ENCODE assay signal across 1 cellular context in the genomic region with DNA sequence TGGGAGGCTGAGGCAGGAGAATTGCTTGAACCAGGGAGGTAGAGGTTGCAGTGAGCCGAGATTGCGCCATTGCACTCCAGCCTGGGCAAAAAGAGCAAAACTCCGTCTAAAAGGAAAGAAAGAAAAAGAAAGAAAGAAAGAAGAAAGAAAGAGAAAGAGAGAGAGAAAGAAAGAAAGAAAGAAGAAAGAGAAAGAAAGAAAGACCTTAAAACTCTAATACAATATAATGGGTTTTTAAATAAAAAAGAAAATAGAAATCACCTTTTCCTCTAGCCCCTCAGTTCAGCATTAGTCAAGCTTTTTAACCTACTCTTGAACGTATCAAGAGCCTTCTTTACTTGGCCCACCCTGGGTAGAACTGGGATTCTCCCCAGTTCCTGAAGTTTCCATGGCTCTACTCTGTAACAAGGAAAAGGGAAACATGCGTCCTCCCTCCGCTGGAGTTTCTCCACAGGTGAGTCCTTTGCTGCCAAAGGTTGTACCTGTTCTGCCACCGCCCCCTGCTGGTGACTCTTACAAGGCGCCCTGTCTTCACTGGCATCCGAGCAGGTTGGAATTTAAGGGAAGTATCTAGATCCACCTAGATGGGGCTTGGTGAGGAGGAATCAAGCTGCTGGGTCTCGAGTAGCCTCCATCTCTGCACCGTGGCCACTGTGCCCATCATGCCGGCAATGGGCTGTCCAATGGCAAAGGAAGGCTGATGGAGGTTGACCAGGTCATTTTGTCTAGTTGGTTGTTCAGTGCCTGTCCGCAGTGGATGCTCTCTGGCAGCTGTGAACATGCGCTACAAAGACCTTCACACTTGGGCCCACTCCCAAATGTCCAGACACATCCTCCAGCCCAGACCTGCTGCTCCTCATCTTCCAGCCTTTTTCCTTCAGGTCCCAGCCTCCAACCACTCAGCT.
TF ChIP-seq lines count a peak whose summit lies in the region.

No MANE protein-coding gene starts in this region.

TF ChIP-seq in K562, 482 proteins besides CTCF, POLR2A, EP300 and RAD21 (continued from another document and continues in another):
- TF ChIP-seq POLR2AphosphoS2 (IDR thresholded peaks at IDR 0.05; ENCODE audit: low read length) (no peak), NRF1 (conservative IDR thresholded peaks at IDR 0.05 in 1 of 2, IDR thresholded peaks at IDR 0.05 in 1 of 2) (no peak), PHF8 (IDR thresholded peaks at IDR 0.05; ENCODE audit: borderline replicate concordance, low read length) (no peak), POLR3G (IDR thresholded peaks at IDR 0.05; ENCODE audit: extremely low read depth, insufficient read length, insufficient replicate concordance) (no peak), FOXJ3 (CRISPR knock-in tag; IDR thresholded peaks at IDR 0.05) (no peak), STAG1 (CRISPR knock-in tag; IDR thresholded peaks at IDR 0.05; ENCODE audit: borderline replicate concordance) (peak; percentile 32; the same call in 1 of the 2 replicates), KLF16 (IDR thresholded peaks at IDR 0.05) (0 out of 2 replicates have a peak, but pooled peaks have one; percentile 17), ZKSCAN3 (CRISPR knock-in tag; IDR thresholded peaks at IDR 0.05) (no peak), NFE2 (IDR thresholded peaks at IDR 0.05; ENCODE audit: low read depth) (no peak), KHSRP (IDR thresholded peaks at IDR 0.05) (no peak), SMAD3 (CRISPR knock-in tag; conservative IDR thresholded peaks at IDR 0.05) (no peak), TAF7 (tag; IDR thresholded peaks at IDR 0.05) (no peak), ZNF263 (CRISPR knock-in tag; IDR thresholded peaks at IDR 0.05; ENCODE audit: borderline replicate concordance) (peak; percentile 20; the same call in 1 of the 2 replicates), MTA1 (IDR thresholded peaks at IDR 0.05; ENCODE audit: borderline replicate concordance) (no peak), ZNF57 (CRISPR knock-in tag; IDR thresholded peaks at IDR 0.05) (no peak), FOSL1 (tag; conservative IDR thresholded peaks at IDR 0.05) (no peak), KAT2B (IDR thresholded peaks at IDR 0.05; ENCODE audit: low read depth, low read length) (no peak), ZBTB17 (CRISPR knock-in tag; IDR thresholded peaks at IDR 0.05) (no peak), BRD9 (IDR thresholded peaks at IDR 0.05; ENCODE audit: low read depth, partially characterized antibody) (no peak), SIN3B (IDR thresholded peaks at IDR 0.05; ENCODE audit: low read depth) (no peak), ZEB2 (IDR thresholded peaks at IDR 0.05) (peak; percentile 67; the same call in 1 of the 2 replicates), JUND (IDR thresholded peaks at IDR 0.05; ENCODE audit: borderline replicate concordance, low read depth, low read length) (0 out of 2 replicates have a peak, but pooled peaks have one; percentile 10), JUND (tag; IDR thresholded peaks at IDR 0.05; ENCODE audit: borderline replicate concordance, low read depth, low read length) (no peak), TAF9B (IDR thresholded peaks at IDR 0.05; ENCODE audit: partially characterized antibody) (no peak), ZKSCAN8 (CRISPR knock-in tag; IDR thresholded peaks at IDR 0.05) (no peak), CTBP1 (IDR thresholded peaks at IDR 0.05; ENCODE audit: borderline replicate concordance) (peak; percentile 53; the same call in 1 of the 2 replicates), EZH2 (IDR thresholded peaks at IDR 0.05; ENCODE audit: borderline replicate concordance, low read depth, low read length) (no peak), RB1 (IDR thresholded peaks at IDR 0.05; ENCODE audit: low read depth) (peak; percentile 50; the same call in 1 of the 2 replicates)
- TF ChIP-seq, protein P1, sequence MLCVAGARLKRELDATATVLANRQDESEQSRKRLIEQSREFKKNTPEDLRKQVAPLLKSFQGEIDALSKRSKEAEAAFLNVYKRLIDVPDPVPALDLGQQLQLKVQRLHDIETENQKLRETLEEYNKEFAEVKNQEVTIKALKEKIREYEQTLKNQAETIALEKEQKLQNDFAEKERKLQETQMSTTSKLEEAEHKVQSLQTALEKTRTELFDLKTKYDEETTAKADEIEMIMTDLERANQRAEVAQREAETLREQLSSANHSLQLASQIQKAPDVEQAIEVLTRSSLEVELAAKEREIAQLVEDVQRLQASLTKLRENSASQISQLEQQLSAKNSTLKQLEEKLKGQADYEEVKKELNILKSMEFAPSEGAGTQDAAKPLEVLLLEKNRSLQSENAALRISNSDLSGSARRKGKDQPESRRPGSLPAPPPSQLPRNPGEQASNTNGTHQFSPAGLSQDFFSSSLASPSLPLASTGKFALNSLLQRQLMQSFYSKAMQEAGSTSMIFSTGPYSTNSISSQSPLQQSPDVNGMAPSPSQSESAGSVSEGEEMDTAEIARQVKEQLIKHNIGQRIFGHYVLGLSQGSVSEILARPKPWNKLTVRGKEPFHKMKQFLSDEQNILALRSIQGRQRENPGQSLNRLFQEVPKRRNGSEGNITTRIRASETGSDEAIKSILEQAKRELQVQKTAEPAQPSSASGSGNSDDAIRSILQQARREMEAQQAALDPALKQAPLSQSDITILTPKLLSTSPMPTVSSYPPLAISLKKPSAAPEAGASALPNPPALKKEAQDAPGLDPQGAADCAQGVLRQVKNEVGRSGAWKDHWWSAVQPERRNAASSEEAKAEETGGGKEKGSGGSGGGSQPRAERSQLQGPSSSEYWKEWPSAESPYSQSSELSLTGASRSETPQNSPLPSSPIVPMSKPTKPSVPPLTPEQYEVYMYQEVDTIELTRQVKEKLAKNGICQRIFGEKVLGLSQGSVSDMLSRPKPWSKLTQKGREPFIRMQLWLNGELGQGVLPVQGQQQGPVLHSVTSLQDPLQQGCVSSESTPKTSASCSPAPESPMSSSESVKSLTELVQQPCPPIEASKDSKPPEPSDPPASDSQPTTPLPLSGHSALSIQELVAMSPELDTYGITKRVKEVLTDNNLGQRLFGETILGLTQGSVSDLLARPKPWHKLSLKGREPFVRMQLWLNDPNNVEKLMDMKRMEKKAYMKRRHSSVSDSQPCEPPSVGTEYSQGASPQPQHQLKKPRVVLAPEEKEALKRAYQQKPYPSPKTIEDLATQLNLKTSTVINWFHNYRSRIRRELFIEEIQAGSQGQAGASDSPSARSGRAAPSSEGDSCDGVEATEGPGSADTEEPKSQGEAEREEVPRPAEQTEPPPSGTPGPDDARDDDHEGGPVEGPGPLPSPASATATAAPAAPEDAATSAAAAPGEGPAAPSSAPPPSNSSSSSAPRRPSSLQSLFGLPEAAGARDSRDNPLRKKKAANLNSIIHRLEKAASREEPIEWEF (CRISPR knock-in tag; IDR thresholded peaks at IDR 0.05), result no peak
- TF ChIP-seq, protein P2, sequence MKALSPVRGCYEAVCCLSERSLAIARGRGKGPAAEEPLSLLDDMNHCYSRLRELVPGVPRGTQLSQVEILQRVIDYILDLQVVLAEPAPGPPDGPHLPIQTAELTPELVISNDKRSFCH (CRISPR knock-in tag; IDR thresholded peaks at IDR 0.05), result no peak
- TF ChIP-seq, protein P2 (tag; IDR thresholded peaks at IDR 0.05), result 0 out of 2 replicates have a peak, but pooled peaks have one; percentile 28
- TF ChIP-seq, protein P3, sequence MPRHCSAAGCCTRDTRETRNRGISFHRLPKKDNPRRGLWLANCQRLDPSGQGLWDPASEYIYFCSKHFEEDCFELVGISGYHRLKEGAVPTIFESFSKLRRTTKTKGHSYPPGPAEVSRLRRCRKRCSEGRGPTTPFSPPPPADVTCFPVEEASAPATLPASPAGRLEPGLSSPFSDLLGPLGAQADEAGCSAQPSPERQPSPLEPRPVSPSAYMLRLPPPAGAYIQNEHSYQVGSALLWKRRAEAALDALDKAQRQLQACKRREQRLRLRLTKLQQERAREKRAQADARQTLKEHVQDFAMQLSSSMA (CRISPR knock-in tag; IDR thresholded peaks at IDR 0.05), result no peak
- TF ChIP-seq, protein P4, sequence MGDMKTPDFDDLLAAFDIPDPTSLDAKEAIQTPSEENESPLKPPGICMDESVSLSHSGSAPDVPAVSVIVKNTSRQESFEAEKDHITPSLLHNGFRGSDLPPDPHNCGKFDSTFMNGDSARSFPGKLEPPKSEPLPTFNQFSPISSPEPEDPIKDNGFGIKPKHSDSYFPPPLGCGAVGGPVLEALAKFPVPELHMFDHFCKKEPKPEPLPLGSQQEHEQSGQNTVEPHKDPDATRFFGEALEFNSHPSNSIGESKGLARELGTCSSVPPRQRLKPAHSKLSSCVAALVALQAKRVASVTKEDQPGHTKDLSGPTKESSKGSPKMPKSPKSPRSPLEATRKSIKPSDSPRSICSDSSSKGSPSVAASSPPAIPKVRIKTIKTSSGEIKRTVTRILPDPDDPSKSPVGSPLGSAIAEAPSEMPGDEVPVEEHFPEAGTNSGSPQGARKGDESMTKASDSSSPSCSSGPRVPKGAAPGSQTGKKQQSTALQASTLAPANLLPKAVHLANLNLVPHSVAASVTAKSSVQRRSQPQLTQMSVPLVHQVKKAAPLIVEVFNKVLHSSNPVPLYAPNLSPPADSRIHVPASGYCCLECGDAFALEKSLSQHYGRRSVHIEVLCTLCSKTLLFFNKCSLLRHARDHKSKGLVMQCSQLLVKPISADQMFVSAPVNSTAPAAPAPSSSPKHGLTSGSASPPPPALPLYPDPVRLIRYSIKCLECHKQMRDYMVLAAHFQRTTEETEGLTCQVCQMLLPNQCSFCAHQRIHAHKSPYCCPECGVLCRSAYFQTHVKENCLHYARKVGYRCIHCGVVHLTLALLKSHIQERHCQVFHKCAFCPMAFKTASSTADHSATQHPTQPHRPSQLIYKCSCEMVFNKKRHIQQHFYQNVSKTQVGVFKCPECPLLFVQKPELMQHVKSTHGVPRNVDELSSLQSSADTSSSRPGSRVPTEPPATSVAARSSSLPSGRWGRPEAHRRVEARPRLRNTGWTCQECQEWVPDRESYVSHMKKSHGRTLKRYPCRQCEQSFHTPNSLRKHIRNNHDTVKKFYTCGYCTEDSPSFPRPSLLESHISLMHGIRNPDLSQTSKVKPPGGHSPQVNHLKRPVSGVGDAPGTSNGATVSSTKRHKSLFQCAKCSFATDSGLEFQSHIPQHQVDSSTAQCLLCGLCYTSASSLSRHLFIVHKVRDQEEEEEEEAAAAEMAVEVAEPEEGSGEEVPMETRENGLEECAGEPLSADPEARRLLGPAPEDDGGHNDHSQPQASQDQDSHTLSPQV (IDR thresholded peaks at IDR 0.05), result no peak
- TF ChIP-seq, protein P5, sequence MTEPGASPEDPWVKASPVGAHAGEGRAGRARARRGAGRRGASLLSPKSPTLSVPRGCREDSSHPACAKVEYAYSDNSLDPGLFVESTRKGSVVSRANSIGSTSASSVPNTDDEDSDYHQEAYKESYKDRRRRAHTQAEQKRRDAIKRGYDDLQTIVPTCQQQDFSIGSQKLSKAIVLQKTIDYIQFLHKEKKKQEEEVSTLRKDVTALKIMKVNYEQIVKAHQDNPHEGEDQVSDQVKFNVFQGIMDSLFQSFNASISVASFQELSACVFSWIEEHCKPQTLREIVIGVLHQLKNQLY (CRISPR knock-in tag; conservative IDR thresholded peaks at IDR 0.05), result no peak
- TF ChIP-seq, protein P6, sequence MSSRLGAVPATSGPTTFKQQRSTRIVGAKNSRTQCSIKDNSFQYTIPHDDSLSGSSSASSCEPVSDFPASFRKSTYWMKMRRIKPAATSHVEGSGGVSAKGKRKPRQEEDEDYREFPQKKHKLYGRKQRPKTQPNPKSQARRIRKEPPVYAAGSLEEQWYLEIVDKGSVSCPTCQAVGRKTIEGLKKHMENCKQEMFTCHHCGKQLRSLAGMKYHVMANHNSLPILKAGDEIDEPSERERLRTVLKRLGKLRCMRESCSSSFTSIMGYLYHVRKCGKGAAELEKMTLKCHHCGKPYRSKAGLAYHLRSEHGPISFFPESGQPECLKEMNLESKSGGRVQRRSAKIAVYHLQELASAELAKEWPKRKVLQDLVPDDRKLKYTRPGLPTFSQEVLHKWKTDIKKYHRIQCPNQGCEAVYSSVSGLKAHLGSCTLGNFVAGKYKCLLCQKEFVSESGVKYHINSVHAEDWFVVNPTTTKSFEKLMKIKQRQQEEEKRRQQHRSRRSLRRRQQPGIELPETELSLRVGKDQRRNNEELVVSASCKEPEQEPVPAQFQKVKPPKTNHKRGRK (tag; IDR thresholded peaks at IDR 0.05), result peak; percentile 88
- TF ChIP-seq, protein P7, sequence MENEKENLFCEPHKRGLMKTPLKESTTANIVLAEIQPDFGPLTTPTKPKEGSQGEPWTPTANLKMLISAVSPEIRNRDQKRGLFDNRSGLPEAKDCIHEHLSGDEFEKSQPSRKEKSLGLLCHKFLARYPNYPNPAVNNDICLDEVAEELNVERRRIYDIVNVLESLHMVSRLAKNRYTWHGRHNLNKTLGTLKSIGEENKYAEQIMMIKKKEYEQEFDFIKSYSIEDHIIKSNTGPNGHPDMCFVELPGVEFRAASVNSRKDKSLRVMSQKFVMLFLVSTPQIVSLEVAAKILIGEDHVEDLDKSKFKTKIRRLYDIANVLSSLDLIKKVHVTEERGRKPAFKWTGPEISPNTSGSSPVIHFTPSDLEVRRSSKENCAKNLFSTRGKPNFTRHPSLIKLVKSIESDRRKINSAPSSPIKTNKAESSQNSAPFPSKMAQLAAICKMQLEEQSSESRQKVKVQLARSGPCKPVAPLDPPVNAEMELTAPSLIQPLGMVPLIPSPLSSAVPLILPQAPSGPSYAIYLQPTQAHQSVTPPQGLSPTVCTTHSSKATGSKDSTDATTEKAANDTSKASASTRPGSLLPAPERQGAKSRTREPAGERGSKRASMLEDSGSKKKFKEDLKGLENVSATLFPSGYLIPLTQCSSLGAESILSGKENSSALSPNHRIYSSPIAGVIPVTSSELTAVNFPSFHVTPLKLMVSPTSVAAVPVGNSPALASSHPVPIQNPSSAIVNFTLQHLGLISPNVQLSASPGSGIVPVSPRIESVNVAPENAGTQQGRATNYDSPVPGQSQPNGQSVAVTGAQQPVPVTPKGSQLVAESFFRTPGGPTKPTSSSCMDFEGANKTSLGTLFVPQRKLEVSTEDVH (IDR thresholded peaks at IDR 0.05; ENCODE audit: low read depth, partially characterized antibody), result no peak
- TF ChIP-seq, protein P8, sequence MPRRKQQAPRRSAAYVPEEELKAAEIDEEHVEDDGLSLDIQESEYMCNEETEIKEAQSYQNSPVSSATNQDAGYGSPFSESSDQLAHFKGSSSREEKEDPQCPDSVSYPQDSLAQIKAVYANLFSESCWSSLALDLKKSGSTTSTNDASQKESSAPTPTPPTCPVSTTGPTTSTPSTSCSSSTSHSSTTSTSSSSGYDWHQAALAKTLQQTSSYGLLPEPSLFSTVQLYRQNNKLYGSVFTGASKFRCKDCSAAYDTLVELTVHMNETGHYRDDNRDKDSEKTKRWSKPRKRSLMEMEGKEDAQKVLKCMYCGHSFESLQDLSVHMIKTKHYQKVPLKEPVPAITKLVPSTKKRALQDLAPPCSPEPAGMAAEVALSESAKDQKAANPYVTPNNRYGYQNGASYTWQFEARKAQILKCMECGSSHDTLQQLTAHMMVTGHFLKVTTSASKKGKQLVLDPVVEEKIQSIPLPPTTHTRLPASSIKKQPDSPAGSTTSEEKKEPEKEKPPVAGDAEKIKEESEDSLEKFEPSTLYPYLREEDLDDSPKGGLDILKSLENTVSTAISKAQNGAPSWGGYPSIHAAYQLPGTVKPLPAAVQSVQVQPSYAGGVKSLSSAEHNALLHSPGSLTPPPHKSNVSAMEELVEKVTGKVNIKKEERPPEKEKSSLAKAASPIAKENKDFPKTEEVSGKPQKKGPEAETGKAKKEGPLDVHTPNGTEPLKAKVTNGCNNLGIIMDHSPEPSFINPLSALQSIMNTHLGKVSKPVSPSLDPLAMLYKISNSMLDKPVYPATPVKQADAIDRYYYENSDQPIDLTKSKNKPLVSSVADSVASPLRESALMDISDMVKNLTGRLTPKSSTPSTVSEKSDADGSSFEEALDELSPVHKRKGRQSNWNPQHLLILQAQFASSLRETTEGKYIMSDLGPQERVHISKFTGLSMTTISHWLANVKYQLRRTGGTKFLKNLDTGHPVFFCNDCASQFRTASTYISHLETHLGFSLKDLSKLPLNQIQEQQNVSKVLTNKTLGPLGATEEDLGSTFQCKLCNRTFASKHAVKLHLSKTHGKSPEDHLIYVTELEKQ (CRISPR knock-in tag; IDR thresholded peaks at IDR 0.05), result no peak
